ENCODE assay signal across 9 cellular contexts in genomic region chr7:69429817-69430501, GRCh38.
A peak's percentile ranks its signal among the peaks of the same experiment; 100 is the strongest.
DNase-seq lines count a peak whose midpoint lies in the region; ATAC-seq, FAIRE-seq and TF ChIP-seq lines count a peak whose summit lies in the region.
"Had no signal": no experiment of that assay in that cellular context is flagged by ENCODE, and none has a peak within 500 bp of the region (broad histone marks: within the 10 kb centered on the region; RNA-seq: fewer than 3 reads in every experiment).

No MANE protein-coding gene starts in this region.

- H3K4me2 ChIP-seq in Loucy (ENCODE audit: low read depth, low read length, poor library complexity, severe bottlenecking) (peak overlapping the region; percentile 50), astrocyte (ENCODE audit: low read length) (peak overlapping the region; percentile 81)

- no peaks in the 10 kb centered on the region for H3K9me3 ChIP-seq in Loucy (ENCODE audit: insufficient read depth, low read depth, low read length)
- no peaks in the 10 kb centered on the region for H3K9me3 ChIP-seq in astrocyte (ENCODE audit: insufficient read depth, low read depth, low read length)

- peaks cover 21% of the 10 kb centered on the region for H3K27me3 Mint-ChIP-seq in astrocyte (ENCODE audit: low read depth, unreplicated experiment)
- H3K27me3 Mint-ChIP-seq in activated CD4-positive, alpha-beta memory T cell treated with anti-CD3 and anti-CD28 coated beads, Interleukin-2, amount 10 ng/mL, durations not matched to agents 7 days and 5 days = no peaks in the 10 kb centered on the region
- H3K27me3 Mint-ChIP-seq in natural killer cell treated with Interleukin-12 subunit alpha and Interleukin-12 subunit beta and Interleukin-15 and Interleukin-18, amount 100 ng/mL, for 72 hours = peaks cover 42 to 47% of the 10 kb centered on the region in 2 donors

- no peak for TF ChIP-seq CTCF in Loucy (conservative IDR thresholded peaks at IDR 0.05; ENCODE audit: low read length)
- no peak for TF ChIP-seq CTCF in astrocyte (IDR thresholded peaks at IDR 0.05; ENCODE audit: insufficient read depth, low read depth, low read length)

- POLR2A ChIA-PET in activated CD4-positive, alpha-beta memory T cell treated with anti-CD3 and anti-CD28 coated beads, Interleukin-2, amount 10 ng/mL, durations not matched to agents 7 days and 5 days (lab: Charles Lee) = no interaction called here

- H3K27ac Mint-ChIP-seq in astrocyte (ENCODE audit: unreplicated experiment) = no peak overlapping the region
- H3K27ac Mint-ChIP-seq in activated CD4-positive, alpha-beta memory T cell treated with anti-CD3 and anti-CD28 coated beads, Interleukin-2, amount 10 ng/mL, durations not matched to agents 7 days and 5 days = no peak overlapping the region
- H3K27ac Mint-ChIP-seq in natural killer cell treated with Interleukin-12 subunit alpha and Interleukin-12 subunit beta and Interleukin-15 and Interleukin-18, amount 100 ng/mL, for 72 hours = no peak overlapping the region

- no peak overlapping the region for H3K4me3 Mint-ChIP-seq in astrocyte (ENCODE audit: unreplicated experiment)
- no peak overlapping the region for H3K4me3 Mint-ChIP-seq in activated CD4-positive, alpha-beta memory T cell treated with anti-CD3 and anti-CD28 coated beads, Interleukin-2, amount 10 ng/mL, durations not matched to agents 7 days and 5 days
- no peak overlapping the region for H3K4me3 Mint-ChIP-seq in natural killer cell treated with Interleukin-12 subunit alpha and Interleukin-12 subunit beta and Interleukin-15 and Interleukin-18, amount 100 ng/mL, for 72 hours

- H3K9ac ChIP-seq in Loucy (ENCODE audit: low read depth, low read length, poor library complexity, severe bottlenecking) (no peak overlapping the region), astrocyte (ENCODE audit: low read length) (peak overlapping the region; percentile 44)

- peaks cover 7% of the 10 kb centered on the region for H3K9me3 Mint-ChIP-seq in astrocyte (ENCODE audit: unreplicated experiment)
- H3K9me3 Mint-ChIP-seq in activated CD4-positive, alpha-beta memory T cell treated with anti-CD3 and anti-CD28 coated beads, Interleukin-2, amount 10 ng/mL, durations not matched to agents 7 days and 5 days = peaks cover 15% of the 10 kb centered on the region
- peaks cover 3% of the 10 kb centered on the region for H3K9me3 Mint-ChIP-seq in natural killer cell treated with Interleukin-12 subunit alpha and Interleukin-12 subunit beta and Interleukin-15 and Interleukin-18, amount 100 ng/mL, for 72 hours

- peaks cover 3% of the 10 kb centered on the region for H3K4me1 ChIP-seq in Loucy (ENCODE audit: insufficient read depth, low read length, poor library complexity, severe bottlenecking)
- H3K4me1 ChIP-seq in astrocyte (ENCODE audit: insufficient read depth, low read length) = peaks cover 11% of the 10 kb centered on the region

- CTCF ChIA-PET in activated CD4-positive, alpha-beta memory T cell treated with anti-CD3 and anti-CD28 coated beads, Interleukin-2, amount 10 ng/mL, durations not matched to agents 7 days and 5 days (lab: Charles Lee) = no interaction called here

- H3K4me3 ChIP-seq in Loucy (ENCODE audit: low read length, poor library complexity, severe bottlenecking) (no peak overlapping the region), astrocyte (ENCODE audit: insufficient read depth, low read depth, low read length) (no peak overlapping the region)

- H3K9me2 ChIP-seq in Loucy (replicated peaks; ENCODE audit: low read depth, low read length) = no peaks in the 10 kb centered on the region

- ATAC-seq in GM21367 (IDR thresholded peaks at IDR 0.05; ENCODE audit: unreplicated experiment) = no peak
- ATAC-seq in natural killer cell treated with Interleukin-12 subunit alpha and Interleukin-12 subunit beta and Interleukin-15 and Interleukin-18, amount 100 ng/mL, for 72 hours = no peak

- FAIRE-seq in astrocyte (lab: Jason Lieb, UNC) = peak; percentile 37

- H4K20me1 ChIP-seq in Loucy (ENCODE audit: insufficient read depth, low read length, poor library complexity, severe bottlenecking) (no peaks in the 10 kb centered on the region), astrocyte (ENCODE audit: insufficient read depth, low read length) (no peaks in the 10 kb centered on the region)

- DNase-seq in astrocyte (ENCODE audit: low read depth) (peak; percentile 71), left kidney (ENCODE audit: low read depth, low spot score) (peak; percentile 74), superior temporal gyrus (ENCODE audit: extremely low spot score) (peak; percentile 53)
- DNase-seq in stimulated activated CD4-positive, alpha-beta T cell treated with anti-CD3 and anti-CD28 coated beads, Interleukin-15, amount 100 ng/mL, for 24 hours = no peak
- no peak for DNase-seq in activated CD4-positive, alpha-beta memory T cell treated with anti-CD3 and anti-CD28 coated beads, Interleukin-2, amount 10 ng/mL, durations not matched to agents 7 days and 5 days
- no peak for DNase-seq in natural killer cell treated with Interleukin-12 subunit alpha and Interleukin-12 subunit beta and Interleukin-15 and Interleukin-18, amount 100 ng/mL, for 72 hours (ENCODE audit: low spot score)
- DNase-seq: NK-92 treated with Interleukin-12 subunit alpha and Interleukin-12 subunit beta, amount 100 ng/mL, for 24 hours had no signal

- H2AFZ ChIP-seq in Loucy (ENCODE audit: low read length) (no peak overlapping the region), astrocyte (ENCODE audit: low read depth, low read length) (peak overlapping the region; percentile 65)

- H3K27me3 ChIP-seq in Loucy (ENCODE audit: insufficient read depth, low read length, poor library complexity, severe bottlenecking) = no peaks in the 10 kb centered on the region
- H3K27me3 ChIP-seq in astrocyte (ENCODE audit: insufficient read depth, low read length) = no peaks in the 10 kb centered on the region

- no peak overlapping the region for H3K27ac ChIP-seq in astrocyte (ENCODE audit: low read depth, low read length)

- H3K4me1 Mint-ChIP-seq in astrocyte (ENCODE audit: low read depth, unreplicated experiment) = no peaks in the 10 kb centered on the region
- no peaks in the 10 kb centered on the region for H3K4me1 Mint-ChIP-seq in activated CD4-positive, alpha-beta memory T cell treated with anti-CD3 and anti-CD28 coated beads, Interleukin-2, amount 10 ng/mL, durations not matched to agents 7 days and 5 days
- H3K4me1 Mint-ChIP-seq in natural killer cell treated with Interleukin-12 subunit alpha and Interleukin-12 subunit beta and Interleukin-15 and Interleukin-18, amount 100 ng/mL, for 72 hours (ENCODE audit: low read depth in 2 of 2) = peaks cover 10 to 13% of the 10 kb centered on the region in 2 donors

- H3K36me3 Mint-ChIP-seq in astrocyte (ENCODE audit: low read depth, unreplicated experiment) = no peaks in the 10 kb centered on the region
- H3K36me3 Mint-ChIP-seq in activated CD4-positive, alpha-beta memory T cell treated with anti-CD3 and anti-CD28 coated beads, Interleukin-2, amount 10 ng/mL, durations not matched to agents 7 days and 5 days (ENCODE audit: low read depth) = no peaks in the 10 kb centered on the region
- peaks cover 6% of the 10 kb centered on the region for H3K36me3 Mint-ChIP-seq in natural killer cell treated with Interleukin-12 subunit alpha and Interleukin-12 subunit beta and Interleukin-15 and Interleukin-18, amount 100 ng/mL, for 72 hours

- no peaks in the 10 kb centered on the region for H3F3A ChIP-seq in Loucy (ENCODE audit: low read depth)

- H3K79me2 ChIP-seq in Loucy (ENCODE audit: insufficient read depth, low read length) (no peaks in the 10 kb centered on the region), astrocyte (ENCODE audit: insufficient read depth, low read length) (no peaks in the 10 kb centered on the region)

- H3K36me3 ChIP-seq in Loucy (ENCODE audit: insufficient read depth, low read length) (no peaks in the 10 kb centered on the region), astrocyte (ENCODE audit: insufficient read depth, low read length) (no peaks in the 10 kb centered on the region)

Comparison
In these comparisons a context has a peak if more than half of its experiments do, and no peak if none do; other contexts are left out.
1. DNase-seq: peak in astrocyte (single experiment), left kidney (single experiment) and superior temporal gyrus (single experiment); none in stimulated activated CD4-positive, alpha-beta T cell treated with anti-CD3 and anti-CD28 coated beads, Interleukin-15, amount 100 ng/mL, for 24 hours (single experiment), activated CD4-positive, alpha-beta memory T cell treated with anti-CD3 and anti-CD28 coated beads, Interleukin-2, amount 10 ng/mL, durations not matched to agents 7 days and 5 days (single experiment) and natural killer cell treated with Interleukin-12 subunit alpha and Interleukin-12 subunit beta and Interleukin-15 and Interleukin-18, amount 100 ng/mL, for 72 hours (single experiment).